In the genomic region with DNA sequence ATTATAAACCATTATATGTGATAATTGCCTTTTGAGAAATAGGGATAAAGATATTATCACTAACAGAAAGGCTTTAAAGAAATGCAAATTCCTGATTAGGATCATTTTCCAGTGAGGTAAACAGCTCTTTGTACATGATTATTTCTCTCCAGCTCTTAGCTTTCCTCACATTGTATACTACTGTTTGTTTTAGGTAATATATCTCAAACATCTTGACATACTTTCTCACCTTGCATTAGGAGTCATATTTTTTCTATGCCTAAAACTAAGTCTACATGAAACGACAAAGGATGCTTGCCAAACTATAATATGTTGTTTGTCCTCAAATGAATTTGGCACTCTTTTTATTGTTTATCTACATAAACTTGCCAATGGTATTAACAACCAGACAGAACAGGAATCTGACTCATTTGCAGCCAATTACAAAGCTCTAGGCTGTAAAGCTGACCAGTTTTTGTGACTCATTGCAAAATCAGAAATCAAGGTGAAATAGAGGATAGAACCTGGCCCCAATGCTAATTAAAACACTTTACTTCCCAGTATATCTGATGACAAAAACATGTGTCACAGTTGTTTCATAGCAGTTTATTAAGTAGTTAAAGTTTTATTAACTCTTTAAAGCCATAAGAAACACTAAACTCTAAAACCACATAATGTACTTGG, we compare ENCODE assay signal across 18 cellular contexts.
DNase-seq lines count a peak whose midpoint lies in the region; TF ChIP-seq lines count a peak whose summit lies in the region.
"Had no signal": no experiment of that assay in that cellular context is flagged by ENCODE, and none has a peak within 500 bp of the region (broad histone marks: within the 10 kb centered on the region; RNA-seq: fewer than 3 reads in every experiment).

No MANE protein-coding gene starts in this region.

- peak; percentile 40 for DNase-seq in AG08395 (ENCODE audit: low spot score)
- DNase-seq in HFFc6: peak; percentile 60
- peak; percentile 67 for DNase-seq in astrocyte of the hippocampus (ENCODE audit: low read depth, low spot score)
- DNase-seq in hepatocyte (ENCODE audit: low spot score): peak; percentile 6
- DNase-seq in esophagus squamous epithelium (lab: John Stamatoyannopoulos, UW): no peak
- DNase-seq in iPS-NIHi11 (ENCODE audit: low spot score): no peak
- no peak for DNase-seq in globus pallidus (ENCODE audit: low spot score)
- DNase-seq in superior temporal gyrus (ENCODE audit: extremely low spot score): no peak
- DNase-seq: activated naive CD4-positive, alpha-beta T cell treated with anti-CD3 and anti-CD28 coated beads, Interleukin-2, amount 50 U/mL, for 16 hours; DMS153; foreskin melanocyte; NCI-H146; NCI-H748 treated with DMSO at 0.1 percent for 48 hours; SJCRH30; stimulated activated CD8-positive, alpha-beta memory T cell treated with anti-CD3 and anti-CD28 coated beads, Interleukin-4, amount 100 ng/mL, for 48 hours; trophoblast cell had no signal

- H4K20me1 ChIP-seq in hepatocyte (ENCODE audit: insufficient read depth, poor library complexity, severe bottlenecking): no peaks in the 10 kb centered on the region

- intact Hi-C loops in esophagus squamous epithelium (cut with DNase I): no loop called here

- no peaks in the 10 kb centered on the region for H3K9me2 ChIP-seq in hepatocyte (replicated peaks; ENCODE audit: insufficient read depth)

- no peak for TF ChIP-seq POLR2A in esophagus squamous epithelium (IDR thresholded peaks at IDR 0.05)

- H3K4me1 Mint-ChIP-seq in HFFc6 (ENCODE audit: low read depth): peaks cover 24% of the 10 kb centered on the region
- H3K4me1 Mint-ChIP-seq: IgD-negative memory B cell had no signal

- H3K4me3 Mint-ChIP-seq in HFFc6: no peak overlapping the region
- H3K4me3 Mint-ChIP-seq: IgD-negative memory B cell had no signal

- 56% methylated on average over 1 of the region's 1 CpG for WGBS in hepatocyte (ENCODE audit: low lambda C conversion rate, missing lambda C conversion rate)
- 30 to 33% methylated on average over 1 of the region's 1 CpG for WGBS in esophagus squamous epithelium, 2 donors

- H3K27me3 ChIP-seq in hepatocyte (no peaks in the 10 kb centered on the region), esophagus squamous epithelium (no peaks in the 10 kb centered on the region)
- H3K27me3 ChIP-seq: SJCRH30 had no signal

- no peak for TF ChIP-seq CTCF in HFFc6 (IDR thresholded peaks at IDR 0.05)
- TF ChIP-seq CTCF in hepatocyte (IDR thresholded peaks at IDR 0.05; ENCODE audit: poor library complexity): no peak
- no peak for TF ChIP-seq CTCF in esophagus squamous epithelium (IDR thresholded peaks at IDR 0.05)

- H3K4me3 ChIP-seq in hepatocyte: no peak overlapping the region
- no peak overlapping the region for H3K4me3 ChIP-seq in esophagus squamous epithelium
- H3K4me3 ChIP-seq: prostate gland, SJCRH30 had no signal

- no peak overlapping the region for H3K27ac Mint-ChIP-seq in HFFc6
- H3K27ac Mint-ChIP-seq: IgD-negative memory B cell had no signal

- H3K9me3 Mint-ChIP-seq in HFFc6: no peaks in the 10 kb centered on the region

- H3K79me2 ChIP-seq in hepatocyte: no peaks in the 10 kb centered on the region

- no peaks in the 10 kb centered on the region for H3K36me3 ChIP-seq in hepatocyte (replicated peaks; ENCODE audit: insufficient read depth, low read depth)
- no peaks in the 10 kb centered on the region for H3K36me3 ChIP-seq in esophagus squamous epithelium
- H3K36me3 ChIP-seq: prostate gland, SJCRH30 had no signal

- H3K4me2 ChIP-seq in hepatocyte: no peak overlapping the region

- H3K36me3 Mint-ChIP-seq in HFFc6 (ENCODE audit: low read depth): no peaks in the 10 kb centered on the region
- H3K36me3 Mint-ChIP-seq: IgD-negative memory B cell had no signal

- H2AFZ ChIP-seq in hepatocyte: no peak overlapping the region

- H3K4me1 ChIP-seq in hepatocyte (ENCODE audit: insufficient read depth) (no peaks in the 10 kb centered on the region), esophagus squamous epithelium (peaks cover 0 to 16% (median 0%) of the 10 kb centered on the region in 3 donors)
- H3K4me1 ChIP-seq: prostate gland, SJCRH30 had no signal

- H3K27ac ChIP-seq in hepatocyte (peak overlapping the region; percentile 2), esophagus squamous epithelium (peak overlapping the region in 1 of 4 donors; percentile 19)
- H3K27ac ChIP-seq: prostate gland, SJCRH30 had no signal

- no peaks in the 10 kb centered on the region; the same call in 1 of the 2 replicates for H3K27me3 Mint-ChIP-seq in HFFc6 (ENCODE audit: insufficient read depth)
- H3K27me3 Mint-ChIP-seq: IgD-negative memory B cell had no signal

- H3K9me3 ChIP-seq in hepatocyte (ENCODE audit: low read depth) (no peaks in the 10 kb centered on the region), esophagus squamous epithelium (no peaks in the 10 kb centered on the region)
- H3K9me3 ChIP-seq: prostate gland, SJCRH30 had no signal

Comparison
In these comparisons a context has a peak if more than half of its experiments do, and no peak if none do; other contexts are left out.
1. DNase-seq: peak in AG08395 (single experiment), HFFc6 (single experiment), astrocyte of the hippocampus (single experiment) and hepatocyte (single experiment); none in esophagus squamous epithelium (single experiment), iPS-NIHi11 (single experiment), globus pallidus (single experiment) and superior temporal gyrus (single experiment).